ENCODE assay signal across 19 cellular contexts in genomic region chr2:62382757-62383156, GRCh38.
DNase-seq lines count a peak whose midpoint lies in the region; ATAC-seq and TF ChIP-seq lines count a peak whose summit lies in the region.
"Had no signal": no experiment of that assay in that cellular context is flagged by ENCODE, and none has a peak within 500 bp of the region (broad histone marks: within the 10 kb centered on the region; RNA-seq: fewer than 3 reads in every experiment).

No MANE protein-coding gene starts in this region.

- no peak overlapping the region for H2AFZ ChIP-seq in DND-41 (ENCODE audit: low read depth, low read length)

- H3K27me3 ChIP-seq in DND-41 (ENCODE audit: insufficient read depth, low read length, poor library complexity): no peaks in the 10 kb centered on the region
- H3K27me3 ChIP-seq: BE2C had no signal

- H3K4me2 ChIP-seq in DND-41 (ENCODE audit: insufficient read depth, low read length): no peak overlapping the region

- H3K9me3 ChIP-seq in DND-41 (ENCODE audit: insufficient read depth, low read length, severe bottlenecking): peaks cover 3% of the 10 kb centered on the region
- H3K9me3 ChIP-seq: BE2C, thoracic aorta had no signal

- no peaks in the 10 kb centered on the region for H3K79me2 ChIP-seq in DND-41 (ENCODE audit: insufficient read depth, low read length)

- no peak overlapping the region for H3K9ac ChIP-seq in DND-41 (ENCODE audit: low read depth, low read length)

- no peaks in the 10 kb centered on the region for H3K4me1 ChIP-seq in DND-41 (ENCODE audit: insufficient read depth, low read length)
- H3K4me1 ChIP-seq: BE2C had no signal

- H3K4me3 ChIP-seq in DND-41 (ENCODE audit: low read depth in 1 of 2, low read length in 2 of 2): no peak overlapping the region
- H3K4me3 ChIP-seq: coronary artery, thoracic aorta had no signal

- DNase-seq in DND-41 (no peak), RPMI8226 (peak; percentile 19), iris pigment epithelial cell (ENCODE audit: low read depth) (peak; percentile 76), OCI-M2 (lab: John Stamatoyannopoulos, UW; ENCODE audit: unreplicated experiment) (no peak), GM10266 (ENCODE audit: extremely low spot score) (no peak)
- DNase-seq: anterior cingulate cortex; BE2C; DMS 273 treated with DMSO at 0.1 percent for 48 hours; hippocampal formation; occipital lobe; stimulated activated CD4-positive, alpha-beta T cell treated with anti-CD3 and anti-CD28 coated beads, Interleukin-4, amount 100 ng/mL, for 4 hours; SW 1271; WERI-Rb-1 had no signal

- ATAC-seq in DND-41 (ENCODE audit: insufficient read depth, low read depth): 0 out of 3 replicates have a peak, but pooled peaks have one; percentile 39
- ATAC-seq in GM18867 (IDR thresholded peaks at IDR 0.05; ENCODE audit: unreplicated experiment): peak; percentile 91
- no peak for ATAC-seq in GM21528 (IDR thresholded peaks at IDR 0.05; ENCODE audit: low FRiP score, unreplicated experiment)
- no peak for ATAC-seq in HG03095 (IDR thresholded peaks at IDR 0.05; ENCODE audit: unreplicated experiment)
- ATAC-seq: activated T-helper 17 cell treated with anti-CD3 and anti-CD28 coated beads, Interleukin-2, amount 50 U/mL, for 72 hours had no signal

- no peak overlapping the region for H3K27ac ChIP-seq in DND-41 (ENCODE audit: low read length)
- H3K27ac ChIP-seq: coronary artery, thoracic aorta, WERI-Rb-1 had no signal

- H3K36me3 ChIP-seq in DND-41 (ENCODE audit: insufficient read depth, low read length): no peaks in the 10 kb centered on the region
- H3K36me3 ChIP-seq: BE2C, thoracic aorta, WERI-Rb-1 had no signal

- TF ChIP-seq CTCF in DND-41 (IDR thresholded peaks at IDR 0.05; ENCODE audit: borderline replicate concordance, extremely low read depth, low read length, poor library complexity, severe bottlenecking) (no peak), GM10266 (IDR thresholded peaks at IDR 0.05; ENCODE audit: control insufficient read depth, insufficient read depth, low read depth, missing control alignments) (no peak)

- H4K20me1 ChIP-seq in DND-41 (ENCODE audit: insufficient read depth, low read length): no peaks in the 10 kb centered on the region

Comparison
In these comparisons a context has a peak if more than half of its experiments do, and no peak if none do; other contexts are left out.
1. ATAC-seq: peak in DND-41 (single experiment) and GM18867 (single experiment); none in GM21528 (single experiment) and HG03095 (single experiment).
2. DNase-seq: peak in RPMI8226 (single experiment) and iris pigment epithelial cell (single experiment); none in DND-41 (single experiment), OCI-M2 (single experiment) and GM10266 (single experiment).